1 cellular context compared by ENCODE assay signal in genomic region chr18:74818776-74819175, GRCh38.
TF ChIP-seq lines count a peak whose summit lies in the region.

No MANE protein-coding gene starts in this region.

TF ChIP-seq in H1, 55 proteins besides CTCF, POLR2A, EP300 and RAD21:
- no peak for TF ChIP-seq BRCA1 (IDR thresholded peaks at IDR 0.05; ENCODE audit: low read depth, low read length)
- no peak for TF ChIP-seq POU5F1 (IDR thresholded peaks at IDR 0.05; ENCODE audit: low read depth, low read length)
- no peak for TF ChIP-seq SIRT6 (IDR thresholded peaks at IDR 0.05; ENCODE audit: low read length)
- no peak for TF ChIP-seq SP4 (IDR thresholded peaks at IDR 0.05; ENCODE audit: low read length)
- TF ChIP-seq MAX (IDR thresholded peaks at IDR 0.05), result no peak
- no peak for TF ChIP-seq SP2 (IDR thresholded peaks at IDR 0.05; ENCODE audit: low read length)
- no peak for TF ChIP-seq CHD7 (IDR thresholded peaks at IDR 0.05; ENCODE audit: insufficient replicate concordance, low read length)
- no peak for TF ChIP-seq CTBP2 (IDR thresholded peaks at IDR 0.05; ENCODE audit: borderline replicate concordance, insufficient read depth, insufficient read length, low read length)
- no peak for TF ChIP-seq CHD2 (IDR thresholded peaks at IDR 0.05; ENCODE audit: low read length)
- no peak for TF ChIP-seq SUZ12 (IDR thresholded peaks at IDR 0.05; ENCODE audit: low read length)
